ENCODE assay signal across 8 cellular contexts in genomic region chr22:20130739-20131592, GRCh38. TPM values are rescaled to one million over a fixed set of nuclear protein-coding genes. Genes with fewer than 3 reads are reported as not detected.
DNase-seq lines count a peak whose midpoint lies in the region; ATAC-seq and TF ChIP-seq lines count a peak whose summit lies in the region.

No MANE protein-coding gene starts in this region.

- peaks cover 7% of the 10 kb centered on the region for H3K4me1 Mint-ChIP-seq in neural crest cell
- peaks cover 42% of the 10 kb centered on the region for H3K4me1 Mint-ChIP-seq in stimulated activated naive CD8-positive, alpha-beta T cell treated with anti-CD3 and anti-CD28 coated beads, Interleukin-15, Interleukin-2, amounts not matched to agents 100 ng/mL and 50 ng/mL, for 24 hours (ENCODE audit: low read depth)

- no peaks in the 10 kb centered on the region for H3K4me1 ChIP-seq in foreskin keratinocyte

- H3K27me3 ChIP-seq in foreskin keratinocyte, result no peaks in the 10 kb centered on the region

- no peak for TF ChIP-seq CTCF in foreskin keratinocyte (conservative IDR thresholded peaks at IDR 0.05)
- no peak for TF ChIP-seq CTCF in neural crest cell (conservative IDR thresholded peaks at IDR 0.05)

- H3K27ac ChIP-seq in foreskin keratinocyte, result no peak overlapping the region

- ATAC-seq in HG02981 (IDR thresholded peaks at IDR 0.05; ENCODE audit: unreplicated experiment) (peak; percentile 57), foreskin keratinocyte (peak; percentile 37)

- no peaks in the 10 kb centered on the region for H3K9me3 Mint-ChIP-seq in neural crest cell
- no peaks in the 10 kb centered on the region for H3K9me3 Mint-ChIP-seq in stimulated activated naive CD8-positive, alpha-beta T cell treated with anti-CD3 and anti-CD28 coated beads, Interleukin-15, Interleukin-2, amounts not matched to agents 100 ng/mL and 50 ng/mL, for 24 hours

- peak; percentile 43 for DNase-seq in DMS53 (lab: John Stamatoyannopoulos, UW)
- DNase-seq in DMS53 treated with DMSO at 0.1 percent for 48 hours (lab: John Stamatoyannopoulos, UW; ENCODE audit: unreplicated experiment), result no peak
- peak; percentile 68 for DNase-seq in RKO (ENCODE audit: low spot score)
- DNase-seq in activated gamma-delta T cell treated with anti-CD3 and anti-CD28 coated beads, Interleukin-2, amount 50 U/mL, for 16 hours (ENCODE audit: low read depth), result peak; percentile 74
- DNase-seq in foreskin keratinocyte, result peak in 1 of 2 donors; percentile 33
- peak; percentile 63 for DNase-seq in neural crest cell (ENCODE audit: low read depth, low spot score)

- no peak overlapping the region for H3K27ac Mint-ChIP-seq in neural crest cell (ENCODE audit: unreplicated experiment)
- H3K27ac Mint-ChIP-seq in stimulated activated naive CD8-positive, alpha-beta T cell treated with anti-CD3 and anti-CD28 coated beads, Interleukin-15, Interleukin-2, amounts not matched to agents 100 ng/mL and 50 ng/mL, for 24 hours, result no peak overlapping the region

- peak overlapping the region; percentile 81 for H3K4me3 Mint-ChIP-seq in neural crest cell
- peak overlapping the region; percentile 30 for H3K4me3 Mint-ChIP-seq in stimulated activated naive CD8-positive, alpha-beta T cell treated with anti-CD3 and anti-CD28 coated beads, Interleukin-15, Interleukin-2, amounts not matched to agents 100 ng/mL and 50 ng/mL, for 24 hours

- peaks cover 7% of the 10 kb centered on the region for H3K36me3 Mint-ChIP-seq in neural crest cell (ENCODE audit: low read depth)
- peaks cover 20% of the 10 kb centered on the region for H3K36me3 Mint-ChIP-seq in stimulated activated naive CD8-positive, alpha-beta T cell treated with anti-CD3 and anti-CD28 coated beads, Interleukin-15, Interleukin-2, amounts not matched to agents 100 ng/mL and 50 ng/mL, for 24 hours (ENCODE audit: low read depth)

- peaks cover 5% of the 10 kb centered on the region for H3K27me3 Mint-ChIP-seq in neural crest cell (ENCODE audit: low read depth)
- H3K27me3 Mint-ChIP-seq in stimulated activated naive CD8-positive, alpha-beta T cell treated with anti-CD3 and anti-CD28 coated beads, Interleukin-15, Interleukin-2, amounts not matched to agents 100 ng/mL and 50 ng/mL, for 24 hours, result no peaks in the 10 kb centered on the region

RNA-seq across cellular contexts. Expression of gene ZDHHC8, which starts 0.6 kb away (rescaled TPM):
- total RNA-seq in foreskin keratinocyte (23.1 and 28.9 TPM in 2 replicates), neural crest cell (82.1 and 98.9 TPM in 2 replicates)
- polyA plus RNA-seq in foreskin keratinocyte, result 34.4 and 41.0 TPM in 2 replicates

RNA-seq across cellular contexts. Expression of gene TRMT2A, which starts 13.9 kb away (rescaled TPM):
- 41.2 and 49.5 TPM in 2 replicates for total RNA-seq in foreskin keratinocyte
- 43.7 and 48.2 TPM in 2 replicates for polyA plus RNA-seq in foreskin keratinocyte
- 75.1 and 77.7 TPM in 2 replicates for total RNA-seq in neural crest cell

RNA-seq across cellular contexts. Expression of gene RANBP1, which starts 15.1 kb away (rescaled TPM):
- total RNA-seq in foreskin keratinocyte (319 and 387 TPM in 2 replicates), neural crest cell (469 and 489 TPM in 2 replicates)
- polyA plus RNA-seq in foreskin keratinocyte, result 374 and 452 TPM in 2 replicates

RNA-seq across cellular contexts. Expression of gene CCDC188, which starts 19.9 kb away (rescaled TPM):
- total RNA-seq in foreskin keratinocyte (not detected in 2 replicates), neural crest cell (8.2 and 8.6 TPM in 2 replicates)
- polyA plus RNA-seq in foreskin keratinocyte, result not detected in 2 replicates

RNA-seq across cellular contexts. Expression of gene DGCR8, which starts 50.9 kb away (rescaled TPM):
- 30.4 and 31.7 TPM in 2 replicates for total RNA-seq in foreskin keratinocyte
- polyA plus RNA-seq in foreskin keratinocyte, result 13.5 and 13.7 TPM in 2 replicates
- total RNA-seq in neural crest cell, result 86.3 and 86.5 TPM in 2 replicates
